Comparison of ENCODE assay signal across 26 cellular contexts in the genomic region with DNA sequence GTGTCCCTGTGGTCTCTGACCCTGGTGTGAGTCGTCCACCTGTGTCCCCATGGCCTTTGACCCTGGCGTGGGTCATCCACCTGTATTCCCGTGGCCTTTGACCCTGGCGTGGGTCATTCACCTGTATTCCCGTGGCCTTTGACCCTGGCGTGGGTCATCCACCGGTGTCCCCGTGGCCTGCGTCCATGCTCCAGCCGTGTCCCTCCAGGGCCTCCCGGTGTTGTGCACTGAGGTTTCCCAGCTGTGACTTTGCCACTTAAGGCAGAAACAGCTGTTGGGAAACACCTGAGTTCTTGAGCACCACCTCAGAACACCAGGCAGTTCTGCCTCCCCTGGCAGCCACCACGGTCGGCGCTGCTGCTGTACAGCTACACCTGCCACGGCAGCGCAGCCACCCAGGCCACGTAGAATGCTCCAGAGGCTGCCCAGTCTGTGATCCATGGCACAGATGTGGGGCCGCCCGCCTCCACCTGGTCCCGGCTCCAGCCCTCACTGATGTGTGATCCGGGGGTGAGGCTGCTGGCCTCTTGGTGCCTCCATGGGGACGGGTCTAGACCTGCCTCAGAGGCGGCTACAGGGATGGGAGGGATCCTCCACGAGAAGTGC.
DNase-seq lines count a peak whose midpoint lies in the region; ATAC-seq and TF ChIP-seq lines count a peak whose summit lies in the region.
"Had no signal": no experiment of that assay in that cellular context is flagged by ENCODE, and none has a peak within 500 bp of the region (broad histone marks: within the 10 kb centered on the region; RNA-seq: fewer than 3 reads in every experiment).

No MANE protein-coding gene starts in this region.

- CTCF ChIA-PET in HEK293 (lab: Yijun Ruan, JAX) = interaction anchor here (0.6 kb wide), 2 partner anchors 163 to 1028 kb away, joined by 3 to 5 read pairs; no protein-coding TSS in a partner anchor

- DNase-seq in activated naive CD8-positive, alpha-beta T cell treated with anti-CD3 and anti-CD28 coated beads, Interleukin-2, amount 10 ng/mL, durations not matched to agents 7 days and 5 days = peak; percentile 24
- no peak for DNase-seq in activated naive CD8-positive, alpha-beta T cell treated with anti-CD3 and anti-CD28 coated beads, Interleukin-2, amount 50 U/mL, for 24 hours
- DNase-seq in left ventricle myocardium superior (peak; percentile 22), LoVo (ENCODE audit: low spot score) (no peak), NCI-H2196 (lab: John Stamatoyannopoulos, UW; ENCODE audit: unreplicated experiment) (no peak)
- DNase-seq: activated CD4-positive, alpha-beta T cell treated with anti-CD3 and anti-CD28 coated beads, Interleukin-2, amount 50 U/mL, for 1 hour; colonic mucosa; esophagus squamous epithelium; islet precursor cell; mesenchymal stem cell; NCI-H1694; NCI-H510A; stimulated activated CD8-positive, alpha-beta memory T cell treated with anti-CD3 and anti-CD28 coated beads, Interleukin-4, amount 100 ng/mL, for 48 hours; substantia nigra; uterus had no signal

- H3K4me1 ChIP-seq in HEK293 (ENCODE audit: control insufficient read depth, insufficient read depth, low read length) = no peaks in the 10 kb centered on the region
- H3K4me1 ChIP-seq: colonic mucosa, esophagus squamous epithelium, gastroesophageal sphincter, uterus had no signal

- H3K9me3 Mint-ChIP-seq in activated naive CD8-positive, alpha-beta T cell treated with anti-CD3 and anti-CD28 coated beads, Interleukin-2, amount 10 ng/mL, durations not matched to agents 7 days and 5 days = peaks cover 3% of the 10 kb centered on the region
- H3K9me3 Mint-ChIP-seq in activated naive CD8-positive, alpha-beta T cell treated with anti-CD3 and anti-CD28 coated beads, Interleukin-2, amount 50 U/mL, for 24 hours = peaks cover 4% of the 10 kb centered on the region
- H3K9me3 Mint-ChIP-seq in stimulated activated memory B cell treated with anti-CD40 and anti-IgM and Interleukin-4, amounts not matched to agents 10 μg/mL and 1 μg/mL and 100 μg/mL, for 72 hours = peaks cover 8% of the 10 kb centered on the region

- no peaks in the 10 kb centered on the region for H3K36me3 Mint-ChIP-seq in activated naive CD8-positive, alpha-beta T cell treated with anti-CD3 and anti-CD28 coated beads, Interleukin-2, amount 10 ng/mL, durations not matched to agents 7 days and 5 days
- no peaks in the 10 kb centered on the region for H3K36me3 Mint-ChIP-seq in activated naive CD8-positive, alpha-beta T cell treated with anti-CD3 and anti-CD28 coated beads, Interleukin-2, amount 50 U/mL, for 24 hours (ENCODE audit: low read depth)
- H3K36me3 Mint-ChIP-seq in stimulated activated memory B cell treated with anti-CD40 and anti-IgM and Interleukin-4, amounts not matched to agents 10 μg/mL and 1 μg/mL and 100 μg/mL, for 72 hours = no peaks in the 10 kb centered on the region

- no peak for TF ChIP-seq CTCF in HEK293 (tag by site-specific recombination; IDR thresholded peaks at IDR 0.05)

- H3K27ac ChIP-seq in HEK293 (ENCODE audit: extremely low read depth, low read depth, low read length) = no peak overlapping the region
- H3K27ac ChIP-seq: C4-2B, colonic mucosa, esophagus squamous epithelium, gastroesophageal sphincter, KMS-11, RWPE1, uterus had no signal

- H3K4me3 ChIP-seq in HEK293 (ENCODE audit: low read depth, low read length) = no peak overlapping the region
- H3K4me3 ChIP-seq: colonic mucosa, esophagus squamous epithelium, gastroesophageal sphincter, GM12878, uterus had no signal

- no peak overlapping the region for H3K4me3 Mint-ChIP-seq in activated naive CD8-positive, alpha-beta T cell treated with anti-CD3 and anti-CD28 coated beads, Interleukin-2, amount 10 ng/mL, durations not matched to agents 7 days and 5 days
- H3K4me3 Mint-ChIP-seq in activated naive CD8-positive, alpha-beta T cell treated with anti-CD3 and anti-CD28 coated beads, Interleukin-2, amount 50 U/mL, for 24 hours = no peak overlapping the region
- H3K4me3 Mint-ChIP-seq in stimulated activated memory B cell treated with anti-CD40 and anti-IgM and Interleukin-4, amounts not matched to agents 10 μg/mL and 1 μg/mL and 100 μg/mL, for 72 hours = no peak overlapping the region
- H3K4me3 Mint-ChIP-seq: T-helper 2 cell treated with Interferon-gamma antibody and Interleukin-4, amounts not matched to agents 5 μg/mL and 100 μg/mL, for 36 hours had no signal

- no peak overlapping the region for H3K27ac Mint-ChIP-seq in activated naive CD8-positive, alpha-beta T cell treated with anti-CD3 and anti-CD28 coated beads, Interleukin-2, amount 10 ng/mL, durations not matched to agents 7 days and 5 days
- H3K27ac Mint-ChIP-seq in activated naive CD8-positive, alpha-beta T cell treated with anti-CD3 and anti-CD28 coated beads, Interleukin-2, amount 50 U/mL, for 24 hours = no peak overlapping the region
- H3K27ac Mint-ChIP-seq in stimulated activated memory B cell treated with anti-CD40 and anti-IgM and Interleukin-4, amounts not matched to agents 10 μg/mL and 1 μg/mL and 100 μg/mL, for 72 hours = peak overlapping the region; percentile 38
- H3K27ac Mint-ChIP-seq: activated T-helper 2 cell treated with anti-CD3 and anti-CD28 coated beads, Interferon-gamma antibody, Interleukin-2, Interleukin-4, amounts not matched to agents 10 μg/mL and 5 μg/mL and 100 μg/mL, durations not matched to agents 14 hours and 24 hours and 36 hours; T-helper 2 cell treated with Interferon-gamma antibody and Interleukin-4, amounts not matched to agents 5 μg/mL and 100 μg/mL, for 36 hours had no signal

- POLR2A ChIA-PET in activated naive CD8-positive, alpha-beta T cell treated with anti-CD3 and anti-CD28 coated beads, Interleukin-2, amount 10 ng/mL, durations not matched to agents 7 days and 5 days (lab: Charles Lee) = no interaction called here
- POLR2A ChIA-PET in HEK293 (lab: Yijun Ruan, JAX) = no interaction called here

- no peaks in the 10 kb centered on the region for H3K9me3 ChIP-seq in HEK293 (ENCODE audit: control insufficient read depth, insufficient read depth, low read depth, low read length)
- H3K9me3 ChIP-seq: colonic mucosa, esophagus squamous epithelium, gastroesophageal sphincter, uterus had no signal

- H3K27me3 Mint-ChIP-seq in activated naive CD8-positive, alpha-beta T cell treated with anti-CD3 and anti-CD28 coated beads, Interleukin-2, amount 10 ng/mL, durations not matched to agents 7 days and 5 days = peaks cover 11% of the 10 kb centered on the region
- H3K27me3 Mint-ChIP-seq in activated naive CD8-positive, alpha-beta T cell treated with anti-CD3 and anti-CD28 coated beads, Interleukin-2, amount 50 U/mL, for 24 hours = peaks cover 19% of the 10 kb centered on the region
- peaks cover 85% of the 10 kb centered on the region for H3K27me3 Mint-ChIP-seq in stimulated activated memory B cell treated with anti-CD40 and anti-IgM and Interleukin-4, amounts not matched to agents 10 μg/mL and 1 μg/mL and 100 μg/mL, for 72 hours

- ATAC-seq in activated naive CD8-positive, alpha-beta T cell treated with anti-CD3 and anti-CD28 coated beads, Interleukin-2, amount 10 ng/mL, durations not matched to agents 7 days and 5 days (ENCODE audit: low read depth) = no peak
- no peak for ATAC-seq in activated naive CD8-positive, alpha-beta T cell treated with anti-CD3 and anti-CD28 coated beads, Interleukin-2, amount 50 U/mL, for 24 hours
- no peak for ATAC-seq in left ventricle myocardium superior
- ATAC-seq in stimulated activated memory B cell treated with anti-CD40 and anti-IgM and Interleukin-4, amounts not matched to agents 10 μg/mL and 1 μg/mL and 100 μg/mL, for 72 hours = no peak
- no peak for ATAC-seq in HG02885 (IDR thresholded peaks at IDR 0.05; ENCODE audit: poor library complexity, unreplicated experiment)
- ATAC-seq: gastroesophageal sphincter, GM12878, HCT116 had no signal

- intact Hi-C loops in left ventricle myocardium superior (cut with micrococcal nuclease) = no loop called here

- H3K4me1 Mint-ChIP-seq in activated naive CD8-positive, alpha-beta T cell treated with anti-CD3 and anti-CD28 coated beads, Interleukin-2, amount 10 ng/mL, durations not matched to agents 7 days and 5 days = no peaks in the 10 kb centered on the region
- H3K4me1 Mint-ChIP-seq in activated naive CD8-positive, alpha-beta T cell treated with anti-CD3 and anti-CD28 coated beads, Interleukin-2, amount 50 U/mL, for 24 hours = no peaks in the 10 kb centered on the region
- peaks cover 25% of the 10 kb centered on the region for H3K4me1 Mint-ChIP-seq in stimulated activated memory B cell treated with anti-CD40 and anti-IgM and Interleukin-4, amounts not matched to agents 10 μg/mL and 1 μg/mL and 100 μg/mL, for 72 hours

- H3K36me3 ChIP-seq in HEK293 (ENCODE audit: control insufficient read depth in 2 of 2, insufficient read depth in 1 of 2, low read length in 2 of 2) = no peaks in the 10 kb centered on the region
- H3K36me3 ChIP-seq: colonic mucosa, esophagus squamous epithelium, gastroesophageal sphincter, uterus had no signal

TF ChIP-seq in HEK293, 187 proteins besides CTCF, POLR2A, EP300 and RAD21 (continues in another document):
- TF ChIP-seq ZFP37 (tag by site-specific recombination; IDR thresholded peaks at IDR 0.05) = no peak
- TF ChIP-seq, protein P1, sequence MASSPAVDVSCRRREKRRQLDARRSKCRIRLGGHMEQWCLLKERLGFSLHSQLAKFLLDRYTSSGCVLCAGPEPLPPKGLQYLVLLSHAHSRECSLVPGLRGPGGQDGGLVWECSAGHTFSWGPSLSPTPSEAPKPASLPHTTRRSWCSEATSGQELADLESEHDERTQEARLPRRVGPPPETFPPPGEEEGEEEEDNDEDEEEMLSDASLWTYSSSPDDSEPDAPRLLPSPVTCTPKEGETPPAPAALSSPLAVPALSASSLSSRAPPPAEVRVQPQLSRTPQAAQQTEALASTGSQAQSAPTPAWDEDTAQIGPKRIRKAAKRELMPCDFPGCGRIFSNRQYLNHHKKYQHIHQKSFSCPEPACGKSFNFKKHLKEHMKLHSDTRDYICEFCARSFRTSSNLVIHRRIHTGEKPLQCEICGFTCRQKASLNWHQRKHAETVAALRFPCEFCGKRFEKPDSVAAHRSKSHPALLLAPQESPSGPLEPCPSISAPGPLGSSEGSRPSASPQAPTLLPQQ (tag by site-specific recombination; IDR thresholded peaks at IDR 0.05) = no peak
- TF ChIP-seq ZNF560 (tag by site-specific recombination; IDR thresholded peaks at IDR 0.05; ENCODE audit: borderline replicate concordance) = no peak
- no peak for TF ChIP-seq ZNF140 (tag by site-specific recombination; IDR thresholded peaks at IDR 0.05)
- no peak for TF ChIP-seq ZNF169 (tag by site-specific recombination; IDR thresholded peaks at IDR 0.05)
- peak; percentile 9; the same call in 1 of the 2 replicates for TF ChIP-seq ZFHX2 (tag by site-specific recombination; conservative IDR thresholded peaks at IDR 0.05)

Comparison
In these comparisons a context has a peak if more than half of its experiments do, and no peak if none do; other contexts are left out.
1. DNase-seq: peak in activated naive CD8-positive, alpha-beta T cell treated with anti-CD3 and anti-CD28 coated beads, Interleukin-2, amount 10 ng/mL, durations not matched to agents 7 days and 5 days (single experiment) and left ventricle myocardium superior (single experiment); none in activated naive CD8-positive, alpha-beta T cell treated with anti-CD3 and anti-CD28 coated beads, Interleukin-2, amount 50 U/mL, for 24 hours (single experiment), LoVo (single experiment) and NCI-H2196 (single experiment).